1 cellular context compared by ENCODE assay signal in the genomic region with DNA sequence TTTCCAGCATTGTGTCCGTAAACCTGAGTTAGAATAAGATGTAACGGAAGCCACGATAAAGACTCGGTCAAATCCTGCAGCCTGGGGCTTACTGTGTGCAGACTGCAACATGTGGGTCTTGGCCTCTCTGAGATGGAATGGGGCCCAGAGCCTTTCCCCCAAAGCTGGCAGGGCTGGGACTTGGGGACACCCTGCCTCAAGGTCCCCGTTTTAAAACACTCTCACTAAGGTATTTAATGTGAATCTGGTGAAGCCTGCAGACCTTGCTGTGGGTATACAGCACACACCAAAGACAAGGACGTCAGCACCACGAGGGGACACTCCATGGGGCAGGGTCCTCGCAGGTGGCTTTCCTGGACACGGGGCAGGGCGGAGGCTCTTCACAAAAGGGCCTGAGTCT.
TF ChIP-seq lines count a peak whose summit lies in the region.

No MANE protein-coding gene starts in this region.

TF ChIP-seq in HCT116, 20 proteins besides CTCF, POLR2A, EP300 and RAD21:
- TF ChIP-seq EZH2 (IDR thresholded peaks at IDR 0.05): no peak
- no peak for TF ChIP-seq CBX3 (IDR thresholded peaks at IDR 0.05; ENCODE audit: low read depth)
- no peak for TF ChIP-seq ZFX (IDR thresholded peaks at IDR 0.05)
- no peak for TF ChIP-seq EZH2phosphoT487 (IDR thresholded peaks at IDR 0.05; ENCODE audit: borderline replicate concordance)
- TF ChIP-seq, protein P1, sequence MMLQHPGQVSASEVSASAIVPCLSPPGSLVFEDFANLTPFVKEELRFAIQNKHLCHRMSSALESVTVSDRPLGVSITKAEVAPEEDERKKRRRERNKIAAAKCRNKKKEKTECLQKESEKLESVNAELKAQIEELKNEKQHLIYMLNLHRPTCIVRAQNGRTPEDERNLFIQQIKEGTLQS (IDR thresholded peaks at IDR 0.05): no peak
- TF ChIP-seq YY1 (IDR thresholded peaks at IDR 0.05; ENCODE audit: extremely low read depth, insufficient replicate concordance, low read depth, low read length): no peak
- TF ChIP-seq FOSL1 (IDR thresholded peaks at IDR 0.05; ENCODE audit: low read depth): no peak
